In genomic region chr5:1801061-1801953, GRCh38 we compare ENCODE assay signal across 8 cellular contexts. TPM values are rescaled to one million over a fixed set of nuclear protein-coding genes. Genes with fewer than 3 reads are reported as not detected.
A peak's percentile ranks its signal among the peaks of the same experiment; 100 is the strongest.
DNase-seq lines count a peak whose midpoint lies in the region; ATAC-seq and TF ChIP-seq lines count a peak whose summit lies in the region.

NDUFS6 (plus strand) TSS chr5:1801407; CDS start chr5:1801418, 11 bp downstream.

- H3K4me1 Mint-ChIP-seq in activated T-helper 2 cell treated with anti-CD3 and anti-CD28 coated beads, Interferon-gamma antibody, Interleukin-2, Interleukin-4, amounts not matched to agents 10 μg/mL and 5 μg/mL and 100 μg/mL, durations not matched to agents 14 hours and 24 hours and 36 hours (ENCODE audit: low read depth): peaks cover 35% of the 10 kb centered on the region
- peaks cover 38 to 51% of the 10 kb centered on the region in 2 donors for H3K4me1 Mint-ChIP-seq in natural killer cell treated with Interleukin-12 subunit alpha and Interleukin-12 subunit beta and Interleukin-15 and Interleukin-18, amount 100 ng/mL, for 72 hours (ENCODE audit: low read depth in 2 of 2)

- no peak for TF ChIP-seq EP300 in Ishikawa (IDR thresholded peaks at IDR 0.05; ENCODE audit: borderline replicate concordance)

- intact Hi-C loops in activated T-helper 2 cell treated with anti-CD3 and anti-CD28 coated beads, Interferon-gamma antibody, Interleukin-2, Interleukin-4, amounts not matched to agents 10 μg/mL and 5 μg/mL and 100 μg/mL, durations not matched to agents 14 hours and 24 hours and 36 hours (cut with micrococcal nuclease): loop anchor here (1.0 to 5.0 kb wide), 2 partner anchors 8 to 414 kb away; no protein-coding TSS in a partner anchor

- H3K4me3 Mint-ChIP-seq in activated T-helper 2 cell treated with anti-CD3 and anti-CD28 coated beads, Interferon-gamma antibody, Interleukin-2, Interleukin-4, amounts not matched to agents 10 μg/mL and 5 μg/mL and 100 μg/mL, durations not matched to agents 14 hours and 24 hours and 36 hours (ENCODE audit: low read depth): peak within 1 kb of the TSS; percentile 96
- H3K4me3 Mint-ChIP-seq in natural killer cell treated with Interleukin-12 subunit alpha and Interleukin-12 subunit beta and Interleukin-15 and Interleukin-18, amount 100 ng/mL, for 72 hours: peak within 1 kb of the TSS; percentile 99

- peak within 1 kb of the TSS; percentile 90 for H3K4me3 ChIP-seq in fibroblast of pulmonary artery (replicated peaks; ENCODE audit: low read depth, low read length)

- TF ChIP-seq CTCF in fibroblast of pulmonary artery (IDR thresholded peaks at IDR 0.05; ENCODE audit: low read length, missing control alignments): no peak

- H3K27ac Mint-ChIP-seq in activated T-helper 2 cell treated with anti-CD3 and anti-CD28 coated beads, Interferon-gamma antibody, Interleukin-2, Interleukin-4, amounts not matched to agents 10 μg/mL and 5 μg/mL and 100 μg/mL, durations not matched to agents 14 hours and 24 hours and 36 hours: peak within 1 kb of the TSS; percentile 97
- peak within 1 kb of the TSS; percentile 83 to 95 for H3K27ac Mint-ChIP-seq in natural killer cell treated with Interleukin-12 subunit alpha and Interleukin-12 subunit beta and Interleukin-15 and Interleukin-18, amount 100 ng/mL, for 72 hours

- no peak for TF ChIP-seq RAD21 in Ishikawa (IDR thresholded peaks at IDR 0.05; ENCODE audit: low read depth)

- no peaks in the 10 kb centered on the region for H3K9me3 Mint-ChIP-seq in activated T-helper 2 cell treated with anti-CD3 and anti-CD28 coated beads, Interferon-gamma antibody, Interleukin-2, Interleukin-4, amounts not matched to agents 10 μg/mL and 5 μg/mL and 100 μg/mL, durations not matched to agents 14 hours and 24 hours and 36 hours
- H3K9me3 Mint-ChIP-seq in natural killer cell treated with Interleukin-12 subunit alpha and Interleukin-12 subunit beta and Interleukin-15 and Interleukin-18, amount 100 ng/mL, for 72 hours: no peaks in the 10 kb centered on the region

- ATAC-seq in GM21529 (IDR thresholded peaks at IDR 0.05; ENCODE audit: unreplicated experiment): peak; percentile 63
- ATAC-seq in natural killer cell treated with Interleukin-12 subunit alpha and Interleukin-12 subunit beta and Interleukin-15 and Interleukin-18, amount 100 ng/mL, for 72 hours: peak; percentile 73 to 80

- H3K36me3 Mint-ChIP-seq in activated T-helper 2 cell treated with anti-CD3 and anti-CD28 coated beads, Interferon-gamma antibody, Interleukin-2, Interleukin-4, amounts not matched to agents 10 μg/mL and 5 μg/mL and 100 μg/mL, durations not matched to agents 14 hours and 24 hours and 36 hours (ENCODE audit: low read depth): peaks cover 69% of the 10 kb centered on the region
- H3K36me3 Mint-ChIP-seq in natural killer cell treated with Interleukin-12 subunit alpha and Interleukin-12 subunit beta and Interleukin-15 and Interleukin-18, amount 100 ng/mL, for 72 hours: peaks cover 21% of the 10 kb centered on the region

- no peaks in the 10 kb centered on the region for H3K27me3 Mint-ChIP-seq in activated T-helper 2 cell treated with anti-CD3 and anti-CD28 coated beads, Interferon-gamma antibody, Interleukin-2, Interleukin-4, amounts not matched to agents 10 μg/mL and 5 μg/mL and 100 μg/mL, durations not matched to agents 14 hours and 24 hours and 36 hours (ENCODE audit: low read depth)
- no peaks in the 10 kb centered on the region for H3K27me3 Mint-ChIP-seq in natural killer cell treated with Interleukin-12 subunit alpha and Interleukin-12 subunit beta and Interleukin-15 and Interleukin-18, amount 100 ng/mL, for 72 hours

- DNase-seq in DMS153 treated with DMSO at 0.1 percent for 48 hours (lab: John Stamatoyannopoulos, UW; ENCODE audit: unreplicated experiment) (peak; percentile 69), RKO (ENCODE audit: low spot score) (peak; percentile 81), fibroblast of pulmonary artery (ENCODE audit: low read depth) (peak; percentile 66)
- DNase-seq in activated T-helper 2 cell treated with anti-CD3 and anti-CD28 coated beads, Interferon-gamma antibody, Interleukin-2, Interleukin-4, amounts not matched to agents 10 μg/mL and 5 μg/mL and 100 μg/mL, durations not matched to agents 14 hours and 24 hours and 36 hours (ENCODE audit: low spot score): peak; percentile 73
- DNase-seq in natural killer cell treated with Interleukin-12 subunit alpha and Interleukin-12 subunit beta and Interleukin-15 and Interleukin-18, amount 100 ng/mL, for 72 hours (ENCODE audit: low spot score): peak; percentile 89
- peak; percentile 79 for DNase-seq in stimulated activated naive CD4-positive, alpha-beta T cell treated with Interleukin-2 at 50 U/mL for 16 hours (lab: John Stamatoyannopoulos, UW)

TF ChIP-seq in Ishikawa, 13 proteins besides CTCF, POLR2A, EP300 and RAD21:
- TF ChIP-seq YY1 (IDR thresholded peaks at IDR 0.05; ENCODE audit: low read depth): peak; percentile 96
- TF ChIP-seq TEAD4 (IDR thresholded peaks at IDR 0.05): no peak
- TF ChIP-seq USF1 (IDR thresholded peaks at IDR 0.05): 0 out of 2 replicates have a peak, but pooled peaks have one; percentile 20
- no peak for TF ChIP-seq NFIC (IDR thresholded peaks at IDR 0.05)
- peak; percentile 84; the same call in 1 of the 2 replicates for TF ChIP-seq MAX (IDR thresholded peaks at IDR 0.05)
- peak; percentile 97 for TF ChIP-seq TAF1 (IDR thresholded peaks at IDR 0.05; ENCODE audit: low read depth)
- TF ChIP-seq EGR1 (IDR thresholded peaks at IDR 0.05): 0 out of 2 replicates have a peak, but pooled peaks have one; percentile 20
- TF ChIP-seq FOXM1 (IDR thresholded peaks at IDR 0.05; ENCODE audit: borderline replicate concordance, low read depth): no peak
- TF ChIP-seq, protein P1, sequence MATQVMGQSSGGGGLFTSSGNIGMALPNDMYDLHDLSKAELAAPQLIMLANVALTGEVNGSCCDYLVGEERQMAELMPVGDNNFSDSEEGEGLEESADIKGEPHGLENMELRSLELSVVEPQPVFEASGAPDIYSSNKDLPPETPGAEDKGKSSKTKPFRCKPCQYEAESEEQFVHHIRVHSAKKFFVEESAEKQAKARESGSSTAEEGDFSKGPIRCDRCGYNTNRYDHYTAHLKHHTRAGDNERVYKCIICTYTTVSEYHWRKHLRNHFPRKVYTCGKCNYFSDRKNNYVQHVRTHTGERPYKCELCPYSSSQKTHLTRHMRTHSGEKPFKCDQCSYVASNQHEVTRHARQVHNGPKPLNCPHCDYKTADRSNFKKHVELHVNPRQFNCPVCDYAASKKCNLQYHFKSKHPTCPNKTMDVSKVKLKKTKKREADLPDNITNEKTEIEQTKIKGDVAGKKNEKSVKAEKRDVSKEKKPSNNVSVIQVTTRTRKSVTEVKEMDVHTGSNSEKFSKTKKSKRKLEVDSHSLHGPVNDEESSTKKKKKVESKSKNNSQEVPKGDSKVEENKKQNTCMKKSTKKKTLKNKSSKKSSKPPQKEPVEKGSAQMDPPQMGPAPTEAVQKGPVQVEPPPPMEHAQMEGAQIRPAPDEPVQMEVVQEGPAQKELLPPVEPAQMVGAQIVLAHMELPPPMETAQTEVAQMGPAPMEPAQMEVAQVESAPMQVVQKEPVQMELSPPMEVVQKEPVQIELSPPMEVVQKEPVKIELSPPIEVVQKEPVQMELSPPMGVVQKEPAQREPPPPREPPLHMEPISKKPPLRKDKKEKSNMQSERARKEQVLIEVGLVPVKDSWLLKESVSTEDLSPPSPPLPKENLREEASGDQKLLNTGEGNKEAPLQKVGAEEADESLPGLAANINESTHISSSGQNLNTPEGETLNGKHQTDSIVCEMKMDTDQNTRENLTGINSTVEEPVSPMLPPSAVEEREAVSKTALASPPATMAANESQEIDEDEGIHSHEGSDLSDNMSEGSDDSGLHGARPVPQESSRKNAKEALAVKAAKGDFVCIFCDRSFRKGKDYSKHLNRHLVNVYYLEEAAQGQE (IDR thresholded peaks at IDR 0.05; ENCODE audit: low read depth): 0 out of 2 replicates have a peak, but pooled peaks have one; percentile 16
- peak; percentile 46; the same call in 1 of the 2 replicates for TF ChIP-seq TCF12 (IDR thresholded peaks at IDR 0.05; ENCODE audit: low read depth)
TF ChIP-seq in Ishikawa: peak in this region for 7.

RNA-seq across cellular contexts. Expression of gene NDUFS6, which starts in this region (rescaled TPM):
- 31.6 and 39.9 TPM in 2 replicates for total RNA-seq in activated T-helper 2 cell treated with anti-CD3 and anti-CD28 coated beads, Interferon-gamma antibody, Interleukin-2, Interleukin-4, amounts not matched to agents 10 μg/mL and 5 μg/mL and 100 μg/mL, durations not matched to agents 14 hours and 24 hours and 36 hours
- 10 to 100 TPM; 25.3 to 35.5 TPM for total RNA-seq in natural killer cell treated with Interleukin-12 subunit alpha and Interleukin-12 subunit beta and Interleukin-15 and Interleukin-18, amount 100 ng/mL, for 72 hours

Comparison
In these comparisons a context has a peak if more than half of its experiments do, and no peak if none do; other contexts are left out.
1. Peak in every context shown above with its lines: DNase-seq, ATAC-seq and H3K4me3 ChIP-seq.